1 cellular context compared by ENCODE assay signal in the genomic region with DNA sequence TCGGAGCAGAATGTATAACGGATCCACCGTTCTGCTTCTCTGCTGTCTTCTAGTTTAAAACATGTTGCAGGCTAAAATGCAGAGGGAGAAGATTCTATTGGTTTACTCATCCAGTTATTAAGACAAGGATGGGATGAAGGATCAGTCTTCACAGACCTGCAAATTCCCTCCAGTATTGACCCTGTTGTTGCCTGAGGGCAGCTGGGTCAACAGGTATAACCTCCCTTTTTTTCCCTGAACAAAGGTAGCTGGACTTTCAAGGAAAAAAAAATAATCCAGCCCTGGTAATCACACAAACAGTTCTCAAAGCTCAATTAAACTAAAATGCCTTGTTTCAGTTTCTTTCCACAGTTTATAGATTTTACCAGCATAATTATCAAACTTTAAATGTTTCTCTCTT.
TF ChIP-seq lines count a peak whose summit lies in the region.

No MANE protein-coding gene starts in this region.

TF ChIP-seq in GM12878, 131 proteins besides CTCF, POLR2A, EP300 and RAD21 (continued from another document):
- TF ChIP-seq NFYA (IDR thresholded peaks at IDR 0.05; ENCODE audit: borderline replicate concordance, low read depth, low read length), result no peak
- no peak for TF ChIP-seq KAT2A (conservative IDR thresholded peaks at IDR 0.05; ENCODE audit: control insufficient read depth, low read depth, low read length)
- no peak for TF ChIP-seq ETV6 (conservative IDR thresholded peaks at IDR 0.05 in 1 of 2, IDR thresholded peaks at IDR 0.05 in 1 of 2; ENCODE audit: borderline replicate concordance in 1 of 2, low read depth in 1 of 2)
- no peak for TF ChIP-seq GABPA (IDR thresholded peaks at IDR 0.05; ENCODE audit: low read depth)
- TF ChIP-seq CEBPB (IDR thresholded peaks at IDR 0.05; ENCODE audit: borderline replicate concordance in 1 of 2, low read depth in 2 of 2, low read length in 2 of 2), result no peak; a peak in 1 of 4 replicates
- TF ChIP-seq ZBTB40 (IDR thresholded peaks at IDR 0.05; ENCODE audit: borderline replicate concordance), result no peak
- TF ChIP-seq RUNX3 (IDR thresholded peaks at IDR 0.05; ENCODE audit: low read length), result no peak
- no peak for TF ChIP-seq RB1 (IDR thresholded peaks at IDR 0.05; ENCODE audit: borderline replicate concordance)
- TF ChIP-seq TCF12 (IDR thresholded peaks at IDR 0.05; ENCODE audit: low read depth, low read length), result no peak
- TF ChIP-seq KLF5 (IDR thresholded peaks at IDR 0.05; ENCODE audit: partially characterized antibody), result no peak
